Comparison of ENCODE assay signal across 9 cellular contexts in genomic region chr2:48356701-48357322, GRCh38. TPM values are rescaled to one million over a fixed set of nuclear protein-coding genes. Genes with fewer than 3 reads are reported as not detected.
DNase-seq lines count a peak whose midpoint lies in the region; ATAC-seq and TF ChIP-seq lines count a peak whose summit lies in the region.
"Had no signal": no experiment of that assay in that cellular context is flagged by ENCODE, and none has a peak within 500 bp of the region (broad histone marks: within the 10 kb centered on the region; RNA-seq: fewer than 3 reads in every experiment).

No MANE protein-coding gene starts in this region.

- H3K4me2 ChIP-seq in MM.1S (ENCODE audit: low read depth, low read length), result peak overlapping the region; percentile 47

- H3K9ac ChIP-seq in MM.1S (ENCODE audit: low read length), result no peak overlapping the region

- peak overlapping the region; percentile 70 to 77 for H3K4me3 Mint-ChIP-seq in stimulated activated naive CD8-positive, alpha-beta T cell treated with anti-CD3 and anti-CD28 coated beads, Interleukin-15, amount 100 ng/mL, for 72 hours

- H3K79me2 ChIP-seq in MM.1S (ENCODE audit: low read length), result peaks cover 94% of the 10 kb centered on the region

- H3K4me1 Mint-ChIP-seq in stimulated activated naive CD8-positive, alpha-beta T cell treated with anti-CD3 and anti-CD28 coated beads, Interleukin-15, amount 100 ng/mL, for 72 hours, result peaks cover 67% of the 10 kb centered on the region

- H2AFZ ChIP-seq in MM.1S (ENCODE audit: low read length), result no peak overlapping the region

- peaks cover 33% of the 10 kb centered on the region for H3K4me1 ChIP-seq in MM.1S (ENCODE audit: low read length)

- no peaks in the 10 kb centered on the region for H3K9me3 Mint-ChIP-seq in stimulated activated naive CD8-positive, alpha-beta T cell treated with anti-CD3 and anti-CD28 coated beads, Interleukin-15, amount 100 ng/mL, for 72 hours

- H3K9me2 ChIP-seq in MM.1S (replicated peaks; ENCODE audit: insufficient read depth, low read length), result no peaks in the 10 kb centered on the region

- no peak overlapping the region for H3K4me3 ChIP-seq in MM.1S (ENCODE audit: low read length)

- peaks cover 11% of the 10 kb centered on the region; the same call in 1 of the 2 replicates for H3F3A ChIP-seq in MM.1S (ENCODE audit: insufficient read depth, low read length)

- intact Hi-C loops in sciatic nerve (cut with DNase I), result no loop called here

- no peaks in the 10 kb centered on the region for H3K27me3 ChIP-seq in MM.1S (replicated peaks; ENCODE audit: insufficient read depth, low read length)

- ATAC-seq in GM21723 (IDR thresholded peaks at IDR 0.05; ENCODE audit: unreplicated experiment), result peak; percentile 79
- peak; percentile 93 for ATAC-seq in stimulated activated naive CD8-positive, alpha-beta T cell treated with anti-CD3 and anti-CD28 coated beads, Interleukin-15, amount 100 ng/mL, for 72 hours
- no peak for ATAC-seq in sciatic nerve

- H3K9me3 ChIP-seq in MM.1S (replicated peaks; ENCODE audit: insufficient read depth, low read length), result no peaks in the 10 kb centered on the region

- peak overlapping the region; percentile 47; the same call in 1 of the 2 replicates for H3K27ac ChIP-seq in MM.1S (ENCODE audit: low read length)
- H3K27ac ChIP-seq: 22Rv1 had no signal

- DNase-seq in DMS 273 (lab: John Stamatoyannopoulos, UW; ENCODE audit: unreplicated experiment) (peak; percentile 27), DMS 273 treated with DMSO at 0.1 percent for 48 hours (lab: John Stamatoyannopoulos, UW) (no peak), MM.1S (peak; percentile 78), amniotic epithelial cell (ENCODE audit: low read depth) (peak; percentile 72), sciatic nerve (ENCODE audit: low spot score) (no peak), SKM-1 treated with dmso at 0.1 percent for 144 hours (lab: John Stamatoyannopoulos, UW; ENCODE audit: unreplicated experiment) (no peak)
- no peak for DNase-seq in stimulated activated naive CD8-positive, alpha-beta T cell treated with anti-CD3 and anti-CD28 coated beads, Interleukin-15, amount 100 ng/mL, for 72 hours

- no peaks in the 10 kb centered on the region for H3K36me3 ChIP-seq in MM.1S (replicated peaks; ENCODE audit: insufficient read depth, low read length)

- H3K27me3 Mint-ChIP-seq in stimulated activated naive CD8-positive, alpha-beta T cell treated with anti-CD3 and anti-CD28 coated beads, Interleukin-15, amount 100 ng/mL, for 72 hours, result no peaks in the 10 kb centered on the region

- peak overlapping the region; percentile 89 to 96 for H3K27ac Mint-ChIP-seq in stimulated activated naive CD8-positive, alpha-beta T cell treated with anti-CD3 and anti-CD28 coated beads, Interleukin-15, amount 100 ng/mL, for 72 hours

- no peak for TF ChIP-seq CTCF in MM.1S (IDR thresholded peaks at IDR 0.05; ENCODE audit: low read length)

- no peaks in the 10 kb centered on the region for H4K20me1 ChIP-seq in MM.1S (ENCODE audit: insufficient read depth, low read length)

RNA-seq across cellular contexts. Expression of gene FOXN2, which starts 42.3 kb away (rescaled TPM):
- total RNA-seq in sciatic nerve, result 45.4 TPM

Comparison
In these comparisons a context has a peak if more than half of its experiments do, and no peak if none do; other contexts are left out.
1. DNase-seq: peak in DMS 273 (single experiment), MM.1S (single experiment) and amniotic epithelial cell (single experiment); none in DMS 273 treated with DMSO at 0.1 percent for 48 hours (single experiment), stimulated activated naive CD8-positive, alpha-beta T cell treated with anti-CD3 and anti-CD28 coated beads, Interleukin-15, amount 100 ng/mL, for 72 hours (0 of 2), sciatic nerve (single experiment) and SKM-1 treated with dmso at 0.1 percent for 144 hours (single experiment).